18 cellular contexts compared by ENCODE assay signal in the genomic region with DNA sequence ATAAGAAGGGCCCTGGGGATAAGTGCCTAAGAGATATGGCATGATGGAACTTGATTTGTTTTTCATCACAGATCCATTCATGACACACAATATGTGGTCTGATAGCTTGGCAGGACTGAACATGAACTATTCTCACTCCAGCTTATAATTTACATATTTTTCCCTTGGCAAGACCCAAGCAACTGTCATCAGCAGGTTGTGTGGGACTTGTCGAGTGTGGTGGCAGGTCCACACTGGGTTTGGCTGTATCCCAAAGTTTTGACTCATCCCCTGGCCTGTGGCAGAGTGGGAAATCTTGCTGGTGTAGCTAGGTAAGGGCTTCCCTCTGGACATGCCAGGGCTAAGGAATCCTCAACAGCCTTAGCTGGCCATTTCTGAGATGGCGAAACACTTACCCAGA.
DNase-seq lines count a peak whose midpoint lies in the region; ATAC-seq, FAIRE-seq and TF ChIP-seq lines count a peak whose summit lies in the region.
"Had no signal": no experiment of that assay in that cellular context is flagged by ENCODE, and none has a peak within 500 bp of the region (broad histone marks: within the 10 kb centered on the region; RNA-seq: fewer than 3 reads in every experiment).

No MANE protein-coding gene starts in this region.

- H3K79me2 ChIP-seq in trophoblast cell (ENCODE audit: control insufficient read depth, insufficient read depth, low read length, poor library complexity), result no peaks in the 10 kb centered on the region

- H4K8ac ChIP-seq in trophoblast cell (ENCODE audit: low read depth, low read length), result no peak overlapping the region

- FAIRE-seq in bronchial epithelial cell (lab: Jason Lieb, UNC), result peak; percentile 99
- FAIRE-seq: GM12878 had no signal

- H3K4me2 ChIP-seq in trophoblast cell (ENCODE audit: low read length), result no peak overlapping the region

- no CpG with 5 or more reads among the region's 2 CpGs for WGBS in trophoblast cell (ENCODE audit: extremely low coverage, insufficient coverage, insufficient read length)

- no peak overlapping the region for H2BK12ac ChIP-seq in trophoblast cell (ENCODE audit: low read length)

- H3K4me3 ChIP-seq in bronchial epithelial cell (ENCODE audit: low read depth, low read length) (no peak overlapping the region), trophoblast cell (ENCODE audit: low read depth, low read length) (no peak overlapping the region)
- H3K4me3 ChIP-seq: body of pancreas, GM12878, SJSA1 had no signal

- H3K9ac ChIP-seq in trophoblast cell (ENCODE audit: low read length), result no peak overlapping the region

- H3K36me3 ChIP-seq in bronchial epithelial cell (ENCODE audit: control insufficient read depth, insufficient read depth, low read length) (no peaks in the 10 kb centered on the region), trophoblast cell (ENCODE audit: control insufficient read depth in 1 of 2, insufficient read depth in 2 of 2, low read length in 2 of 2) (no peaks in the 10 kb centered on the region)
- H3K36me3 ChIP-seq: SJSA1 had no signal

- H2AK5ac ChIP-seq in trophoblast cell (ENCODE audit: low read length), result no peak overlapping the region

- H3K14ac ChIP-seq in trophoblast cell (ENCODE audit: low read length), result no peak overlapping the region

- ATAC-seq in HG03135 (IDR thresholded peaks at IDR 0.05; ENCODE audit: unreplicated experiment), result no peak
- no peak for ATAC-seq in GM18868 (IDR thresholded peaks at IDR 0.05; ENCODE audit: unreplicated experiment)
- ATAC-seq: body of pancreas; GM12878; left lobe of liver; stimulated activated memory B cell treated with anti-CD40 and anti-IgM and Interleukin-4, amounts not matched to agents 10 μg/mL and 1 μg/mL and 100 μg/mL, for 72 hours had no signal

- H4K91ac ChIP-seq in trophoblast cell (ENCODE audit: low read depth, low read length), result no peak overlapping the region

- no peak overlapping the region for H3K23ac ChIP-seq in trophoblast cell (ENCODE audit: low read length)

- DNase-seq in Daoy (ENCODE audit: low read depth) (peak; percentile 43), NCI-H2171 (lab: John Stamatoyannopoulos, UW) (peak; percentile 37), bronchial epithelial cell (ENCODE audit: low read depth) (peak; percentile 100), myocyte (ENCODE audit: low read depth) (peak; percentile 88), trophoblast cell (no peak), cerebellar cortex (ENCODE audit: low spot score) (no peak)
- DNase-seq: activated T-cell treated with anti-CD3 and anti-CD28 coated beads, Interleukin-2, amount 50 U/mL, for 1 hour; Caco-2; foreskin melanocyte; H9; NCI-H524 had no signal

- no peak overlapping the region for H2BK120ac ChIP-seq in trophoblast cell (ENCODE audit: insufficient read depth, low read length, poor library complexity)

- H3K4me1 ChIP-seq in trophoblast cell (ENCODE audit: control insufficient read depth in 1 of 2, insufficient read depth in 2 of 2, low read length in 2 of 2), result peaks cover 0 to 2% of the 10 kb centered on the region in 2 experiments
- H3K4me1 ChIP-seq: body of pancreas, Caco-2, SJSA1 had no signal

- H3K4ac ChIP-seq in trophoblast cell (ENCODE audit: low read depth, low read length), result no peak overlapping the region

- no peak overlapping the region for H3K27ac ChIP-seq in trophoblast cell (ENCODE audit: low read depth, low read length)
- H3K27ac ChIP-seq: body of pancreas, SJSA1 had no signal

- H3K18ac ChIP-seq in trophoblast cell (ENCODE audit: low read length), result no peak overlapping the region

- H4K12ac ChIP-seq in trophoblast cell (ENCODE audit: low read depth, low read length), result no peak overlapping the region

- H2AFZ ChIP-seq in trophoblast cell (ENCODE audit: insufficient read depth, low read length, poor library complexity), result no peak overlapping the region

- H3K9me3 ChIP-seq in trophoblast cell (ENCODE audit: insufficient read depth, low read depth, low read length), result no peaks in the 10 kb centered on the region
- H3K9me3 ChIP-seq: body of pancreas, SJSA1 had no signal

- H3K27me3 ChIP-seq in bronchial epithelial cell (ENCODE audit: control insufficient read depth, insufficient read depth, low read length) (no peaks in the 10 kb centered on the region), trophoblast cell (ENCODE audit: insufficient read depth, low read length) (no peaks in the 10 kb centered on the region)
- H3K27me3 ChIP-seq: body of pancreas, SJSA1 had no signal

- H2BK5ac ChIP-seq in trophoblast cell (ENCODE audit: low read depth, low read length, poor library complexity), result no peak overlapping the region

- no peak for TF ChIP-seq CTCF in bronchial epithelial cell (IDR thresholded peaks at IDR 0.05; ENCODE audit: insufficient read depth, low read length, severe bottlenecking)

- no peaks in the 10 kb centered on the region for H3K79me1 ChIP-seq in trophoblast cell (ENCODE audit: low read length)

Comparison
In these comparisons a context has a peak if more than half of its experiments do, and no peak if none do; other contexts are left out.
1. DNase-seq: peak in Daoy (single experiment), NCI-H2171 (single experiment), bronchial epithelial cell (single experiment) and myocyte (single experiment); none in trophoblast cell (0 of 2) and cerebellar cortex (single experiment).